Comparison of ENCODE assay signal across 16 cellular contexts in the genomic region with DNA sequence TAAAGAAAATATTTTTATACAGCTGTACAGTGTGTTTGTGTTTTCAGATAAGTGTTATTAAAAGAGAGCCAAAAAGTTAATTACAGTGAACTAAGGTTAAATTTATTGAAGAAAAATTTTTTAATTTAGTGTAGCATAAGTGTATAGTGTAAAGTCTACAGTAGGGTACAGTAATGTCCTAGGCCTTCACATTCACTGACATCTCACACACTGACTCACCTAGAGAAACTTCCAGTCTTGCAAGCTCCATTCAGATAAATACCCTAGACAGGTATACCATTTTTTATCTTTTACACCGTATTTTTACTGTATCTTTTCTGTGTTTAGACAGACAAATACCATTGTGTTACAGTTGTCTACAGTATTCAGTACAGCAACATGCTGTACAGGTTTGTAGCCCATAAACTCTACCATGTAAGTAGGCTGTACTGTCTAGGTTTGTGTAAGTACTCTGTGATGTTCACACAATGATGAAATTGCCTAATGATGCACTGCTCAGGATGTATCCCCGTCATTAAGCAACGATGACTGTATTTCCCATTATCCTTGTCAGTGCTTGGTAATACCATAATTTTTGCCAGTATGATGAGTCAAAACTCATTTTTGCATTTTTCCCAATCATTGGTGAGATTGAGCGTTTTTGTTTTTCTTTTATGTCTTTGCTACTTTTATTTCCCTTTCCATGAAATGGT. TPM values are rescaled to one million over a fixed set of nuclear protein-coding genes. Genes with fewer than 3 reads are reported as not detected.
DNase-seq lines count a peak whose midpoint lies in the region; ATAC-seq, FAIRE-seq and TF ChIP-seq lines count a peak whose summit lies in the region.
"Had no signal": no experiment of that assay in that cellular context is flagged by ENCODE, and none has a peak within 500 bp of the region (broad histone marks: within the 10 kb centered on the region; RNA-seq: fewer than 3 reads in every experiment).

No MANE protein-coding gene starts in this region.

- POLR2A ChIA-PET in H1 (lab: Charles Lee; ENCODE audit: partially characterized antibody) = interaction anchor here (1.2 kb wide), 1 partner anchor 48 kb away, joined by 3 read pairs; a partner anchor contains a TSS

- no peak overlapping the region for H3K4me3 ChIP-seq in H1 (ENCODE audit: extremely low read depth in 1 of 4, insufficient read depth in 2 of 4, low read depth in 3 of 4, low read length in 4 of 4)

- H4K20me1 ChIP-seq in H1 (replicated peaks in 1 of 2; ENCODE audit: control insufficient read depth in 1 of 2, insufficient read depth in 2 of 2, low read length in 2 of 2) = no peaks in the 10 kb centered on the region

- H2BK5ac ChIP-seq in H1 (ENCODE audit: low read depth, low read length) = no peak overlapping the region

- H3K27ac ChIP-seq in H1 (ENCODE audit: low read depth, low read length) = no peak overlapping the region

- H3K27me3 Mint-ChIP-seq in stimulated activated naive CD8-positive, alpha-beta T cell treated with anti-CD3 and anti-CD28 coated beads, Interleukin-15, amount 100 ng/mL, for 72 hours = no peaks in the 10 kb centered on the region
- H3K27me3 Mint-ChIP-seq: activated naive CD8-positive, alpha-beta T cell had no signal

- no peak overlapping the region for H3K4ac ChIP-seq in H1 (replicated peaks; ENCODE audit: insufficient read length, low read depth, low read length)

- H3K4me1 Mint-ChIP-seq in stimulated activated naive CD8-positive, alpha-beta T cell treated with anti-CD3 and anti-CD28 coated beads, Interleukin-15, amount 100 ng/mL, for 72 hours = peaks cover 8% of the 10 kb centered on the region

- H3K23me2 ChIP-seq in H1 (ENCODE audit: low read depth, low read length) = no peaks in the 10 kb centered on the region

- 82% methylated on average over 4 of the region's 4 CpGs; no CpG with 5 or more reads in 1 of the 2 experiments for WGBS in H1 (ENCODE audit: extremely low coverage in 1 of 2, insufficient coverage in 1 of 2, insufficient read length in 1 of 2, insufficient replicate concordance in 2 of 2, low coverage in 1 of 2, low lambda C conversion rate in 2 of 2, missing lambda C conversion rate in 1 of 2), 2 experiments

- no peaks in the 10 kb centered on the region for H3K79me2 ChIP-seq in H1 (ENCODE audit: control insufficient read depth in 1 of 2, insufficient read depth in 2 of 2, low read length in 2 of 2)

- H3K9me3 ChIP-seq in H1 (ENCODE audit: insufficient read depth in 2 of 2, low read depth in 1 of 2, low read length in 1 of 2) = no peaks in the 10 kb centered on the region

- no peak overlapping the region for H2BK20ac ChIP-seq in H1 (ENCODE audit: low read length)

- no peak overlapping the region for H2BK120ac ChIP-seq in H1 (replicated peaks; ENCODE audit: low read depth, low read length)

- H3K9ac ChIP-seq in H1 (replicated peaks in 1 of 4; ENCODE audit: extremely low read depth in 1 of 4, low read depth in 3 of 4, low read length in 3 of 4) = no peak overlapping the region

- no peak overlapping the region for H3K18ac ChIP-seq in H1 (ENCODE audit: extremely low read depth, low read length)

- no peak overlapping the region for H3K4me2 ChIP-seq in H1 (ENCODE audit: insufficient read depth in 1 of 2, low read depth in 2 of 2, low read length in 2 of 2)

- FAIRE-seq in H1 (lab: Jason Lieb, UNC) = no peak
- FAIRE-seq: colon, frontal cortex had no signal

- no peak overlapping the region for H2BK12ac ChIP-seq in H1 (ENCODE audit: low read depth, low read length)

- H3K36me3 ChIP-seq in H1 (ENCODE audit: control insufficient read depth in 2 of 4, insufficient read depth in 4 of 4, low read length in 3 of 4) = no peaks in the 10 kb centered on the region

- TF ChIP-seq EP300 in H1 (IDR thresholded peaks at IDR 0.05; ENCODE audit: borderline replicate concordance in 1 of 2, low read depth in 2 of 2, low read length in 2 of 2) = no peak

- no peak overlapping the region for H3K23ac ChIP-seq in H1 (ENCODE audit: insufficient read length)

- CTCF ChIA-PET in H1 (lab: Charles Lee; ENCODE audit: partially characterized antibody) = interaction anchor here (0.8 to 1.3 kb wide), 2 partner anchors 13 to 185 kb away, joined by 3 read pairs; no protein-coding TSS in a partner anchor

- peak overlapping the region; percentile 51 for H4K91ac ChIP-seq in H1 (replicated peaks; ENCODE audit: insufficient read length, low read length)

- H3K27me3 ChIP-seq in H1 (replicated peaks in 1 of 4; ENCODE audit: control insufficient read depth in 3 of 4, extremely low read depth in 1 of 4, insufficient read depth in 3 of 4, low read length in 3 of 4) = no peaks in the 10 kb centered on the region

- no peak overlapping the region for H3K14ac ChIP-seq in H1 (ENCODE audit: insufficient read length)

- no peak overlapping the region for H3K4me3 Mint-ChIP-seq in stimulated activated naive CD8-positive, alpha-beta T cell treated with anti-CD3 and anti-CD28 coated beads, Interleukin-15, amount 100 ng/mL, for 72 hours
- H3K4me3 Mint-ChIP-seq: T-helper 1 cell treated with Interleukin-12 subunit alpha and Interleukin-12 subunit beta and Interleukin-4 antibody, amounts not matched to agents 30 μg/mL and 1 μg/mL, for 36 hours had no signal

- no peak for TF ChIP-seq CTCF in H1 (IDR thresholded peaks at IDR 0.05; ENCODE audit: control extremely low read depth in 1 of 3, insufficient read depth in 1 of 3, low read depth in 1 of 3, low read length in 3 of 3)

- TF ChIP-seq RAD21 in H1 (IDR thresholded peaks at IDR 0.05 in 1 of 2, conservative IDR thresholded peaks at IDR 0.05 in 1 of 2; ENCODE audit: low read depth in 2 of 2, low read length in 2 of 2) = no peak

- H3K56ac ChIP-seq in H1 (replicated peaks; ENCODE audit: insufficient read length, low read depth, low read length) = no peak overlapping the region

- no peak overlapping the region for H4K5ac ChIP-seq in H1 (ENCODE audit: insufficient read length, low read depth, low read length)

- DNase-seq in ELR (ENCODE audit: low read depth) = peak; percentile 90
- peak; percentile 11 for DNase-seq in MV-4-11 (lab: John Stamatoyannopoulos, UW)
- DNase-seq in H1 (ENCODE audit: low read depth in 1 of 2, low spot score in 2 of 2) = no peak
- DNase-seq in non-pigmented ciliary epithelial cell (ENCODE audit: low read depth) = peak; percentile 50
- no peak for DNase-seq in NCI-H2081 treated with DMSO at 0.1 percent for 48 hours (lab: John Stamatoyannopoulos, UW)
- DNase-seq in stimulated activated naive CD8-positive, alpha-beta T cell treated with anti-CD3 and anti-CD28 coated beads, Interleukin-15, amount 100 ng/mL, for 72 hours = no peak
- DNase-seq: activated CD4-positive, CD25-positive, alpha-beta regulatory T cell treated with anti-CD3 and anti-CD28 coated beads, Interleukin-2, amount 50 U/mL, for 72 hours; COR-L47; occipital lobe had no signal

- H2BK15ac ChIP-seq in H1 (ENCODE audit: low read length) = no peak overlapping the region

- no peak overlapping the region for H4K8ac ChIP-seq in H1 (ENCODE audit: extremely low read depth, insufficient read depth, low read length)

- H3K4me1 ChIP-seq in H1 (replicated peaks in 1 of 4; ENCODE audit: control insufficient read depth in 3 of 4, insufficient read depth in 4 of 4, low read length in 3 of 4) = peaks cover 0 to 11% (median 4%) of the 10 kb centered on the region in 4 experiments; a peak in 6 of 7 replicates

- H3K27ac Mint-ChIP-seq in stimulated activated naive CD8-positive, alpha-beta T cell treated with anti-CD3 and anti-CD28 coated beads, Interleukin-15, amount 100 ng/mL, for 72 hours = no peak overlapping the region
- H3K27ac Mint-ChIP-seq: activated naive CD8-positive, alpha-beta T cell; T-helper 1 cell treated with Interleukin-12 subunit alpha and Interleukin-12 subunit beta and Interleukin-4 antibody, amounts not matched to agents 30 μg/mL and 1 μg/mL, for 36 hours had no signal

- no peaks in the 10 kb centered on the region for H3K9me3 Mint-ChIP-seq in stimulated activated naive CD8-positive, alpha-beta T cell treated with anti-CD3 and anti-CD28 coated beads, Interleukin-15, amount 100 ng/mL, for 72 hours
- H3K9me3 Mint-ChIP-seq: T-helper 1 cell treated with Interleukin-12 subunit alpha and Interleukin-12 subunit beta and Interleukin-4 antibody, amounts not matched to agents 30 μg/mL and 1 μg/mL, for 36 hours had no signal

- ATAC-seq in GM21526 (IDR thresholded peaks at IDR 0.05; ENCODE audit: low FRiP score, unreplicated experiment) (no peak), GM19351 (IDR thresholded peaks at IDR 0.05; ENCODE audit: unreplicated experiment) (no peak)
- no peak for ATAC-seq in stimulated activated naive CD8-positive, alpha-beta T cell treated with anti-CD3 and anti-CD28 coated beads, Interleukin-15, amount 100 ng/mL, for 72 hours
- ATAC-seq: Panc1 had no signal

- no peaks in the 10 kb centered on the region for H3K79me1 ChIP-seq in H1 (ENCODE audit: low read depth, low read length)

- no peak for TF ChIP-seq POLR2A in H1 (IDR thresholded peaks at IDR 0.05; ENCODE audit: control extremely low read depth in 1 of 2, low read depth in 2 of 2, low read length in 2 of 2)

- no peak overlapping the region for H2AFZ ChIP-seq in H1 (ENCODE audit: low read length)

- H2AK5ac ChIP-seq in H1 (ENCODE audit: low read depth, low read length) = no peak overlapping the region

TF ChIP-seq in H1, 55 proteins besides CTCF, POLR2A, EP300 and RAD21 (continues in another document):
- TF ChIP-seq YY1 (IDR thresholded peaks at IDR 0.05; ENCODE audit: low read depth, low read length) (no peak), SP4 (IDR thresholded peaks at IDR 0.05; ENCODE audit: low read length) (no peak), SUZ12 (IDR thresholded peaks at IDR 0.05; ENCODE audit: low read length) (no peak), PHF8 (conservative IDR thresholded peaks at IDR 0.05; ENCODE audit: low read depth, low read length) (no peak), KDM4A (IDR thresholded peaks at IDR 0.05; ENCODE audit: low read depth, low read length, severe bottlenecking) (no peak), SP2 (IDR thresholded peaks at IDR 0.05; ENCODE audit: low read length) (no peak), TEAD4 (IDR thresholded peaks at IDR 0.05; ENCODE audit: low read depth, low read length) (no peak), SIRT6 (IDR thresholded peaks at IDR 0.05; ENCODE audit: low read length) (no peak)
- TF ChIP-seq, protein P1, sequence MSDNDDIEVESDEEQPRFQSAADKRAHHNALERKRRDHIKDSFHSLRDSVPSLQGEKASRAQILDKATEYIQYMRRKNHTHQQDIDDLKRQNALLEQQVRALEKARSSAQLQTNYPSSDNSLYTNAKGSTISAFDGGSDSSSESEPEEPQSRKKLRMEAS (IDR thresholded peaks at IDR 0.05) = no peak

RNA-seq across cellular contexts. Expression of a gene that starts 48.2 kb away (rescaled TPM):
- total RNA-seq in H1 (2021; fragmentation: NEBNext Ultra II Directional; extraction: Animal tissue kit (Norgen Biotek cat#: 25700)) = 40.8 and 41.3 TPM in 2 replicates
- polyA plus RNA-seq in H1 (2011; rRNA removed) = 17.6 and 20.1 TPM in 2 replicates
- polyA plus RNA-seq in H1 (2011; cell fraction: cytosol; rRNA removed) = 29.3 TPM
- 16.1 TPM for polyA plus RNA-seq in H1 (2011; cell fraction: nucleus; rRNA removed)
- 21.6 to 30.8 TPM (median 26.6 TPM) in 4 replicates for polyA plus RNA-seq in H1 (2012, experiment 1 of 2)
- polyA plus RNA-seq in H1 (2012, experiment 2 of 2) = 4.7 TPM
- 46.9 TPM for polyA plus RNA-seq in H1 (2013, experiment 1 of 2)
- polyA plus RNA-seq in H1 (2013, experiment 2 of 2) = 54.5 TPM
- polyA minus RNA-seq in H1 (2011; rRNA and poly(A)+ RNA removed) = 55.2 TPM in 2 replicates
- 29.4 TPM for polyA minus RNA-seq in H1 (2011; cell fraction: cytosol; rRNA and poly(A)+ RNA removed)
- polyA minus RNA-seq in H1 (2011; cell fraction: nucleus; rRNA and poly(A)+ RNA removed) = 28.5 TPM

Comparison
In these comparisons a context has a peak if more than half of its experiments do, and no peak if none do; other contexts are left out.
1. DNase-seq: peak in ELR (single experiment), MV-4-11 (single experiment) and non-pigmented ciliary epithelial cell (single experiment); none in H1 (0 of 2), NCI-H2081 treated with DMSO at 0.1 percent for 48 hours (single experiment) and stimulated activated naive CD8-positive, alpha-beta T cell treated with anti-CD3 and anti-CD28 coated beads, Interleukin-15, amount 100 ng/mL, for 72 hours (0 of 2).